In the genomic region with DNA sequence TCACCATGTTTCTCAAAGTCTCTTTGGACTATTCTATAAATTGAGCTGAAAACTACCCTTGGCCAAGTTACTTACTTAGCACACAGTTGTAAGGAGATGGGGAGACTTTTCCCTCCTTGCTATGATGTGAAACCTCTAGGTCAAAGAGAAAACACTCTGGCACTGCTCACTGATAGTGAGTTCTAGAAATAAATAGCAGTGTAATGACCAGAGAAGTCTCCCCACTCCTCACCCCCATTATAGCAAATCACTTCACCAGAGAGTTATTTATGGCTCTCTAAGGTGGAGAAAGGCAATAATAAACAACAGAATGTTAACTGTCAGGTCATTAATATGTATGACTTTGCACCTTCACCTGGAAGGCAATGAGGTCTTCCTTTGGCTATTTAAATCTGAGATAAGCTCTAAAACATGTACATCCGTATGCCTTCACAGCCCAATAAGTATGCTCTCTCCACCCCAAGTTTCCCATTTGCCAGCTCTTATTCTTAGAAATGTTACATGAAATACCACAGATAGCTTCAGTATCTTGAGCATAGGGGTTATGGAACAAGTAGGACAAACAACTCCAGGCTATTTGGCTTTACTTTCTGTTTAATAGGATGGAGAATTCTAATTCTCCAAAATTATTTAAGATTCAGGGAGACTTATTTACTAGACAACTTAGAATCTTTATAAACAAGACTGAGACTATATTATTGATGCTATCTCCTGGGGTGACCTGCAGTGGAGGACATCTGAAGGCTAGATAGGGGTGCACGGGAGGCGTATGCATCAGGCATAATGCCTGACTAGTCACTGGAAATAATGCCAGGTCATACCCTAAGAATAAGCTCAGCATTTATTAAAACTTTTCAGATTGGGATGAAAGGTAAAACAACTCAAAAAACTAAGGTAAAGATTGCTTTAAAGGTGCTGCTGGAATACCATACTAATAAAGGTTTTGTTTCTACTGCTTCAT, we compare ENCODE assay signal across 21 cellular contexts.
"Had no signal": no experiment of that assay in that cellular context is flagged by ENCODE, and none has a peak within 500 bp of the region (broad histone marks: within the 10 kb centered on the region; RNA-seq: fewer than 3 reads in every experiment).

No MANE protein-coding gene starts in this region.

- H3K27me3 Mint-ChIP-seq: activated naive CD4-positive, alpha-beta T cell treated with anti-CD3 and anti-CD28 coated beads, Interleukin-2, amount 10 ng/mL, durations not matched to agents 7 days and 5 days; dendritic cell treated with granulocyte-macrophage colony-stimulating factor and Interleukin-4, amounts not matched to agents 40 ng/mL and 50 ng/mL, for 4 days had no signal

- H3K27me3 ChIP-seq: ascending aorta, breast epithelium, gastrocnemius medialis, pancreas, tibial artery, uterus had no signal

- DNase-seq: activated CD4-positive, alpha-beta T cell treated with anti-CD3 and anti-CD28 coated beads for 1 hour; activated CD4-positive, alpha-beta T cell treated with anti-CD3 and anti-CD28 coated beads, Interleukin-2, amount 50 U/mL, for 48 hours; activated naive CD4-positive, alpha-beta T cell treated with anti-CD3 and anti-CD28 coated beads, Interleukin-2, amount 10 ng/mL, durations not matched to agents 7 days and 5 days; effector CD8-positive, alpha-beta T cell; gastrocnemius medialis; head of caudate nucleus; kidney glomerular epithelial cell; mesenchymal stem cell; natural killer cell; pancreas; stimulated activated CD4-positive, alpha-beta T cell treated with anti-CD3 and anti-CD28 coated beads, Interleukin-2, amount 100 ng/mL, for 24 hours; stimulated activated naive CD8-positive, alpha-beta T cell treated with anti-CD3 and anti-CD28 coated beads, Interleukin-15, Interleukin-2, amounts not matched to agents 100 U/mL and 50 U/mL, for 24 hours; substantia nigra; SW 1271; tibial artery; uterus; WERI-Rb-1 had no signal

- H3K9me3 Mint-ChIP-seq: activated naive CD4-positive, alpha-beta T cell treated with anti-CD3 and anti-CD28 coated beads, Interleukin-2, amount 10 ng/mL, durations not matched to agents 7 days and 5 days; dendritic cell treated with granulocyte-macrophage colony-stimulating factor and Interleukin-4, amounts not matched to agents 40 ng/mL and 50 ng/mL, for 4 days; natural killer cell had no signal

- H3K9me3 ChIP-seq: ascending aorta, breast epithelium, gastrocnemius medialis, pancreas, tibial artery, uterus had no signal

- ATAC-seq: esophagus mucosa; gastrocnemius medialis; stimulated activated naive CD8-positive, alpha-beta T cell treated with anti-CD3 and anti-CD28 coated beads, Interleukin-15, Interleukin-2, amounts not matched to agents 100 U/mL and 50 U/mL, for 24 hours had no signal

- H3K27ac ChIP-seq: ascending aorta, breast epithelium, gastrocnemius medialis, tibial artery, uterus, WERI-Rb-1 had no signal

- H3K4me1 ChIP-seq: ascending aorta, breast epithelium, tibial artery, uterus had no signal

- H3K4me3 Mint-ChIP-seq: activated naive CD4-positive, alpha-beta T cell treated with anti-CD3 and anti-CD28 coated beads, Interleukin-2, amount 10 ng/mL, durations not matched to agents 7 days and 5 days; dendritic cell treated with granulocyte-macrophage colony-stimulating factor and Interleukin-4, amounts not matched to agents 40 ng/mL and 50 ng/mL, for 4 days; natural killer cell had no signal

- H3K27ac Mint-ChIP-seq: activated naive CD4-positive, alpha-beta T cell treated with anti-CD3 and anti-CD28 coated beads, Interleukin-2, amount 10 ng/mL, durations not matched to agents 7 days and 5 days; dendritic cell treated with granulocyte-macrophage colony-stimulating factor and Interleukin-4, amounts not matched to agents 40 ng/mL and 50 ng/mL, for 4 days; natural killer cell had no signal

- H3K36me3 ChIP-seq: uterus had no signal

- H3K4me3 ChIP-seq: ascending aorta, breast epithelium, gastrocnemius medialis, pancreas, tibial artery, uterus had no signal
